ENCODE assay signal across 8 cellular contexts in genomic region chr2:235026649-235027557, GRCh38.
DNase-seq lines count a peak whose midpoint lies in the region; ATAC-seq and TF ChIP-seq lines count a peak whose summit lies in the region.

No MANE protein-coding gene starts in this region.

- no peak overlapping the region for H2AFZ ChIP-seq in MM.1S (ENCODE audit: low read length)

- peaks cover 63% of the 10 kb centered on the region for H3K4me1 Mint-ChIP-seq in osteocyte (ENCODE audit: unreplicated experiment)
- no peaks in the 10 kb centered on the region for H3K4me1 Mint-ChIP-seq in T-helper 2 cell treated with Interferon-gamma antibody and Interleukin-4, amounts not matched to agents 5 μg/mL and 100 μg/mL, for 36 hours (ENCODE audit: low read depth)
- H3K4me1 Mint-ChIP-seq in activated naive CD4-positive, alpha-beta T cell treated with anti-CD3 and anti-CD28 coated beads for 36 hours (ENCODE audit: low read depth): no peaks in the 10 kb centered on the region

- no peaks in the 10 kb centered on the region for H3F3A ChIP-seq in MM.1S (ENCODE audit: insufficient read depth, low read length)

- no peaks in the 10 kb centered on the region for H3K36me3 ChIP-seq in MM.1S (replicated peaks; ENCODE audit: insufficient read depth, low read length)

- peak overlapping the region; percentile 96 for H3K27ac Mint-ChIP-seq in osteocyte (ENCODE audit: unreplicated experiment)
- H3K27ac Mint-ChIP-seq in T-helper 2 cell treated with Interferon-gamma antibody and Interleukin-4, amounts not matched to agents 5 μg/mL and 100 μg/mL, for 36 hours: no peak overlapping the region
- H3K27ac Mint-ChIP-seq in activated naive CD4-positive, alpha-beta T cell treated with anti-CD3 and anti-CD28 coated beads for 36 hours: no peak overlapping the region

- TF ChIP-seq CTCF in osteocyte (IDR thresholded peaks at IDR 0.05): no peak
- no peak for TF ChIP-seq CTCF in MM.1S (IDR thresholded peaks at IDR 0.05; ENCODE audit: low read length)

- H3K4me3 ChIP-seq in MM.1S (ENCODE audit: low read length): no peak overlapping the region

- no peaks in the 10 kb centered on the region for H3K9me3 ChIP-seq in MM.1S (replicated peaks; ENCODE audit: insufficient read depth, low read length)

- H3K27me3 ChIP-seq in MM.1S (replicated peaks; ENCODE audit: insufficient read depth, low read length): no peaks in the 10 kb centered on the region

- H3K9me3 Mint-ChIP-seq in osteocyte (ENCODE audit: unreplicated experiment): no peaks in the 10 kb centered on the region
- H3K9me3 Mint-ChIP-seq in T-helper 2 cell treated with Interferon-gamma antibody and Interleukin-4, amounts not matched to agents 5 μg/mL and 100 μg/mL, for 36 hours: no peaks in the 10 kb centered on the region
- H3K9me3 Mint-ChIP-seq in activated naive CD4-positive, alpha-beta T cell treated with anti-CD3 and anti-CD28 coated beads for 36 hours: no peaks in the 10 kb centered on the region

- no peaks in the 10 kb centered on the region for H3K27me3 Mint-ChIP-seq in osteocyte (ENCODE audit: unreplicated experiment)
- H3K27me3 Mint-ChIP-seq in T-helper 2 cell treated with Interferon-gamma antibody and Interleukin-4, amounts not matched to agents 5 μg/mL and 100 μg/mL, for 36 hours (ENCODE audit: low read depth): no peaks in the 10 kb centered on the region
- H3K27me3 Mint-ChIP-seq in activated naive CD4-positive, alpha-beta T cell treated with anti-CD3 and anti-CD28 coated beads for 36 hours (ENCODE audit: low read depth): peaks cover 2% of the 10 kb centered on the region

- peaks cover 4% of the 10 kb centered on the region for H3K36me3 Mint-ChIP-seq in osteocyte (ENCODE audit: unreplicated experiment)
- H3K36me3 Mint-ChIP-seq in T-helper 2 cell treated with Interferon-gamma antibody and Interleukin-4, amounts not matched to agents 5 μg/mL and 100 μg/mL, for 36 hours (ENCODE audit: low read depth): no peaks in the 10 kb centered on the region
- H3K36me3 Mint-ChIP-seq in activated naive CD4-positive, alpha-beta T cell treated with anti-CD3 and anti-CD28 coated beads for 36 hours (ENCODE audit: low read depth): no peaks in the 10 kb centered on the region

- H3K79me2 ChIP-seq in MM.1S (ENCODE audit: low read length): no peaks in the 10 kb centered on the region

- H3K4me1 ChIP-seq in MM.1S (ENCODE audit: low read length): no peaks in the 10 kb centered on the region

- H3K9me2 ChIP-seq in MM.1S (replicated peaks; ENCODE audit: insufficient read depth, low read length): no peaks in the 10 kb centered on the region

- no peak overlapping the region for H3K9ac ChIP-seq in MM.1S (ENCODE audit: low read length)

- no peak for ATAC-seq in HG02588 (IDR thresholded peaks at IDR 0.05; ENCODE audit: unreplicated experiment)

- intact Hi-C loops in activated naive CD4-positive, alpha-beta T cell treated with anti-CD3 and anti-CD28 coated beads for 36 hours (cut with micrococcal nuclease): no loop called here

- peak overlapping the region; percentile 100 for H3K27ac ChIP-seq in epithelial cell of prostate
- H3K27ac ChIP-seq in MM.1S (ENCODE audit: low read length): no peak overlapping the region

- no peaks in the 10 kb centered on the region for H4K20me1 ChIP-seq in MM.1S (ENCODE audit: insufficient read depth, low read length)

- no peak overlapping the region for H3K4me3 Mint-ChIP-seq in osteocyte (ENCODE audit: unreplicated experiment)
- no peak overlapping the region for H3K4me3 Mint-ChIP-seq in T-helper 2 cell treated with Interferon-gamma antibody and Interleukin-4, amounts not matched to agents 5 μg/mL and 100 μg/mL, for 36 hours
- H3K4me3 Mint-ChIP-seq in activated naive CD4-positive, alpha-beta T cell treated with anti-CD3 and anti-CD28 coated beads for 36 hours: no peak overlapping the region

- CTCF ChIA-PET in activated naive CD4-positive, alpha-beta T cell treated with anti-CD3 and anti-CD28 coated beads for 36 hours (lab: Charles Lee): no interaction called here

- H3K4me2 ChIP-seq in MM.1S (ENCODE audit: low read depth, low read length): no peak overlapping the region

- peak; percentile 86 for DNase-seq in Daoy (ENCODE audit: low read depth)
- peak; percentile 91 for DNase-seq in NCI-H446 treated with DMSO at 0.1 percent for 48 hours (lab: John Stamatoyannopoulos, UW)
- peak; percentile 96 for DNase-seq in epithelial cell of prostate (ENCODE audit: low read depth, low spot score)
- DNase-seq in osteocyte (ENCODE audit: extremely low spot score, unreplicated experiment): no peak
- DNase-seq in MM.1S: no peak
- DNase-seq in T-helper 2 cell treated with Interferon-gamma antibody and Interleukin-4, amounts not matched to agents 5 μg/mL and 100 μg/mL, for 36 hours (ENCODE audit: low spot score): no peak
- DNase-seq in activated naive CD4-positive, alpha-beta T cell treated with anti-CD3 and anti-CD28 coated beads for 36 hours: no peak

Comparison
In these comparisons a context has a peak if more than half of its experiments do, and no peak if none do; other contexts are left out.
1. DNase-seq: peak in Daoy (single experiment), NCI-H446 treated with DMSO at 0.1 percent for 48 hours (single experiment) and epithelial cell of prostate (single experiment); none in osteocyte (single experiment), MM.1S (single experiment), T-helper 2 cell treated with Interferon-gamma antibody and Interleukin-4, amounts not matched to agents 5 μg/mL and 100 μg/mL, for 36 hours (single experiment) and activated naive CD4-positive, alpha-beta T cell treated with anti-CD3 and anti-CD28 coated beads for 36 hours (single experiment).